In the genomic region with DNA sequence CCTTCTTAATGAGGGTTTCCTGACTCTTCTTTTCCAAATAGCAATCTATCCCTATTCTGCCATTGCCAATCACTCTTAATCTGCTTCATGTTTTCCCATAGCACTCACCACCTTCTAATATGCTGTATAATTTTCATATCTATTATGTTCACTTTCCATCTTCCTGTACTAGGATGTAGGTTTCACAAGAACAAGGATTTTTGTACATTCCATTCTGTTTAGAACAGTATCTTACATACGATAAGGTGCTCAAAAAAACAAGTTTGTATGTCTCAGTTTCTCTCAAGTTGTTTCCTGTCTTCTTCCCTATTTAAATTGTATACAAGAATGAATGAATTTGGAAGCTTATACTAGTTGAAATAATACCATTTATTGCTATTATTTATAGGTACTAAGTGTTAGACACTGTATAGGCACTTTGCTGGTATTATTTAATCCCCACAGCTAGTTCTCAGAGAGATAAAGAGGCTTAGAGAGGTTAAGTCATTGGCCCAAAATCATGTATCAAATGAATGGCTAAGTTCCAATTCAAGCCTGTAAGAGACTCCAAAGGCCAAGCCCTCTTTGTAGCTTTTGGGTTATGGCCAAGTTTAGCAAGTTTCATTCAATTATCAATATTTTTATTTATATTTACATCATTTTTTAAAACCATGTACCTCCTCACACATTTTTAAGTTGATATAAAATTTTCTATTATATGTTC, we compare ENCODE assay signal across 23 cellular contexts.
DNase-seq lines count a peak whose midpoint lies in the region; ATAC-seq and TF ChIP-seq lines count a peak whose summit lies in the region.
"Had no signal": no experiment of that assay in that cellular context is flagged by ENCODE, and none has a peak within 500 bp of the region (broad histone marks: within the 10 kb centered on the region; RNA-seq: fewer than 3 reads in every experiment).

No MANE protein-coding gene starts in this region.

- H2AK5ac ChIP-seq in trophoblast cell (ENCODE audit: low read length): no peak overlapping the region

- no peak overlapping the region for H3K4me2 ChIP-seq in trophoblast cell (ENCODE audit: low read length)
- H3K4me2 ChIP-seq: BLaER1 treated with 17β-estradiol and CSF1 and Interleukin-3, amounts not matched to agents 10 nM and 100 nM had no signal

- H3K9ac ChIP-seq in trophoblast cell (ENCODE audit: low read length): no peak overlapping the region
- H3K9ac ChIP-seq: BLaER1 treated with 17β-estradiol and CSF1 and Interleukin-3, amounts not matched to agents 10 nM and 100 nM had no signal

- no peaks in the 10 kb centered on the region for H3K27me3 ChIP-seq in trophoblast cell (ENCODE audit: insufficient read depth, low read length)
- H3K27me3 ChIP-seq: BE2C; BLaER1 treated with 17β-estradiol and CSF1 and Interleukin-3, amounts not matched to agents 10 nM and 100 nM had no signal

- DNase-seq in activated T-cell treated with anti-CD3 and anti-CD28 coated beads, Interleukin-2, amount 50 U/mL, for 72 hours: no peak
- DNase-seq in activated T-cell treated with anti-CD3 and anti-CD28 coated beads for 4 hours (no peak), amniotic epithelial cell (ENCODE audit: low read depth) (peak; percentile 81), fibroblast of pulmonary artery (ENCODE audit: low read depth) (peak; percentile 50), trophoblast cell (no peak), GM10248 (ENCODE audit: extremely low spot score) (no peak), T-helper 2 cell (no peak)
- DNase-seq: ACHN; AML-193; BE2C; CD4-positive, alpha-beta T cell; CD8-positive, alpha-beta memory T cell; DMS 273 treated with DMSO at 0.1 percent for 48 hours; DMS79; EL; GDM1; GOT3; HFFc6 had no signal

- no peak overlapping the region for H2BK120ac ChIP-seq in trophoblast cell (ENCODE audit: insufficient read depth, low read length, poor library complexity)

- H3K4me1 Mint-ChIP-seq in activated T-cell treated with anti-CD3 and anti-CD28 coated beads, Interleukin-2, amount 50 U/mL, for 72 hours (ENCODE audit: low read depth): no peaks in the 10 kb centered on the region
- H3K4me1 Mint-ChIP-seq: CD14-positive monocyte; CD8-positive, alpha-beta memory T cell had no signal

- no CpG with 5 or more reads among the region's 1 CpG for WGBS in trophoblast cell (ENCODE audit: extremely low coverage, insufficient coverage, insufficient read length)

- no peak overlapping the region for H3K14ac ChIP-seq in trophoblast cell (ENCODE audit: low read length)

- no peaks in the 10 kb centered on the region for H3K36me3 ChIP-seq in trophoblast cell (ENCODE audit: control insufficient read depth in 1 of 2, insufficient read depth in 2 of 2, low read length in 2 of 2)
- H3K36me3 ChIP-seq: BE2C, HAP-1 had no signal

- H3K4me3 ChIP-seq in fibroblast of pulmonary artery (replicated peaks; ENCODE audit: low read depth, low read length) (no peak overlapping the region), trophoblast cell (ENCODE audit: low read depth, low read length) (no peak overlapping the region)
- H3K4me3 ChIP-seq: BLaER1 treated with 17β-estradiol and CSF1 and Interleukin-3, amounts not matched to agents 10 nM and 100 nM; HAP-1 had no signal

- H4K12ac ChIP-seq in trophoblast cell (ENCODE audit: low read depth, low read length): no peak overlapping the region

- POLR2A ChIA-PET in GM10248 (lab: Yijun Ruan, JAX): no interaction called here

- no peak overlapping the region for H3K4me3 Mint-ChIP-seq in activated T-cell treated with anti-CD3 and anti-CD28 coated beads, Interleukin-2, amount 50 U/mL, for 72 hours
- H3K4me3 Mint-ChIP-seq: CD14-positive monocyte; CD4-positive, alpha-beta T cell; CD8-positive, alpha-beta memory T cell; HFFc6 had no signal

- no peak overlapping the region for H4K91ac ChIP-seq in trophoblast cell (ENCODE audit: low read depth, low read length)

- H3K27me3 Mint-ChIP-seq in activated T-cell treated with anti-CD3 and anti-CD28 coated beads, Interleukin-2, amount 50 U/mL, for 72 hours (ENCODE audit: low read depth): no peaks in the 10 kb centered on the region
- H3K27me3 Mint-ChIP-seq: CD4-positive, alpha-beta T cell; CD8-positive, alpha-beta memory T cell had no signal

- H3K27ac Mint-ChIP-seq in activated T-cell treated with anti-CD3 and anti-CD28 coated beads, Interleukin-2, amount 50 U/mL, for 72 hours: peak overlapping the region; percentile 44
- H3K27ac Mint-ChIP-seq: CD14-positive monocyte; CD4-positive, alpha-beta T cell; HFFc6 had no signal

- no peak overlapping the region for H3K23ac ChIP-seq in trophoblast cell (ENCODE audit: low read length)

- no peak overlapping the region for H3K4ac ChIP-seq in trophoblast cell (ENCODE audit: low read depth, low read length)

- no peak for ATAC-seq in activated T-cell treated with anti-CD3 and anti-CD28 coated beads, Interleukin-2, amount 50 U/mL, for 72 hours (replicated peaks in 1 of 2)
- ATAC-seq in HG02973 (IDR thresholded peaks at IDR 0.05; ENCODE audit: unreplicated experiment): no peak

- peaks cover 1 to 2% of the 10 kb centered on the region in 2 donors for H3K36me3 Mint-ChIP-seq in activated T-cell treated with anti-CD3 and anti-CD28 coated beads, Interleukin-2, amount 50 U/mL, for 72 hours (ENCODE audit: insufficient read depth in 2 of 2)

- H3K9me3 Mint-ChIP-seq in activated T-cell treated with anti-CD3 and anti-CD28 coated beads, Interleukin-2, amount 50 U/mL, for 72 hours: peaks cover 0 to 1% of the 10 kb centered on the region in 2 donors
- H3K9me3 Mint-ChIP-seq: HFFc6 had no signal

- H3K79me2 ChIP-seq in trophoblast cell (ENCODE audit: control insufficient read depth, insufficient read depth, low read length, poor library complexity): no peaks in the 10 kb centered on the region

- CTCF ChIA-PET in GM10248 (lab: Yijun Ruan, JAX): interaction anchor here (0.9 to 1.0 kb wide), 2 partner anchors 8 to 13 kb away, joined by 3 read pairs; no protein-coding TSS in a partner anchor

- H3K79me1 ChIP-seq in trophoblast cell (ENCODE audit: low read length): no peaks in the 10 kb centered on the region

- H3K18ac ChIP-seq in trophoblast cell (ENCODE audit: low read length): no peak overlapping the region

- H3K27ac ChIP-seq in trophoblast cell (ENCODE audit: low read depth, low read length): no peak overlapping the region
- H3K27ac ChIP-seq: 22Rv1; BLaER1 treated with 17β-estradiol and CSF1 and Interleukin-3, amounts not matched to agents 10 nM and 100 nM had no signal

- no peaks in the 10 kb centered on the region for H3K4me1 ChIP-seq in trophoblast cell (ENCODE audit: control insufficient read depth in 1 of 2, insufficient read depth in 2 of 2, low read length in 2 of 2)
- H3K4me1 ChIP-seq: BE2C; BLaER1 treated with 17β-estradiol and CSF1 and Interleukin-3, amounts not matched to agents 10 nM and 100 nM; HAP-1 had no signal

- TF ChIP-seq CTCF in fibroblast of pulmonary artery (IDR thresholded peaks at IDR 0.05; ENCODE audit: low read length, missing control alignments) (no peak), GM10248 (IDR thresholded peaks at IDR 0.05; ENCODE audit: control extremely low read depth, extremely low read depth, low read depth, missing control alignments) (no peak)

- H4K8ac ChIP-seq in trophoblast cell (ENCODE audit: low read depth, low read length): no peak overlapping the region

- H3K9me3 ChIP-seq in trophoblast cell (ENCODE audit: insufficient read depth, low read depth, low read length): peaks cover 1% of the 10 kb centered on the region
- H3K9me3 ChIP-seq: BE2C; BLaER1 treated with 17β-estradiol and CSF1 and Interleukin-3, amounts not matched to agents 10 nM and 100 nM; HAP-1 had no signal

- no peak overlapping the region for H2AFZ ChIP-seq in trophoblast cell (ENCODE audit: insufficient read depth, low read length, poor library complexity)

- H2BK12ac ChIP-seq in trophoblast cell (ENCODE audit: low read length): no peak overlapping the region

- H2BK5ac ChIP-seq in trophoblast cell (ENCODE audit: low read depth, low read length, poor library complexity): no peak overlapping the region

Comparison
In these comparisons a context has a peak if more than half of its experiments do, and no peak if none do; other contexts are left out.
1. DNase-seq: peak in amniotic epithelial cell (single experiment) and fibroblast of pulmonary artery (single experiment); none in activated T-cell treated with anti-CD3 and anti-CD28 coated beads, Interleukin-2, amount 50 U/mL, for 72 hours (0 of 2), activated T-cell treated with anti-CD3 and anti-CD28 coated beads for 4 hours (single experiment), trophoblast cell (0 of 2), GM10248 (single experiment) and T-helper 2 cell (0 of 5).